In the genomic region with DNA sequence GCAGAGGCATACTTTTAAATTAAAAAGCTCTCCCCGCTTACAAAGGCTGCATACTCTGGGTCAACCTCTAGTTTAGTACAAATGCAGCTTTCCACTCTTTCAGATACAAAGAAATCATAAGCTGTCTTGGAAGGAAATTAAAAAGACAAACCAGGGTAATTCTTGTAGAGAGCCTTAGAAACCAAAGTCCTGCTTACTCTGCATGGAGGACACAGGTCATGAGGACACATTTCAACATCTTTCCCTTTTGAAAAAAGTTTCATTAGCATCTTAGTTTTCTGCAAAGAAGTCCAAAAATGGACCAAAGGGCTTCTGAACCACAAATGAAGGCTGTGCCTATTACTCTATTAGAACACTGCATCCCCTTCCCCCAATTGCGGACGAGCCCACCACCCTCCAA, we compare ENCODE assay signal across 30 cellular contexts. TPM values are rescaled to one million over a fixed set of nuclear protein-coding genes. Genes with fewer than 3 reads are reported as not detected.
"Had no signal": no experiment of that assay in that cellular context is flagged by ENCODE, and none has a peak within 500 bp of the region (broad histone marks: within the 10 kb centered on the region; RNA-seq: fewer than 3 reads in every experiment).

No MANE protein-coding gene starts in this region.

- H3K4me1 Mint-ChIP-seq: activated B cell treated with CpG ODN at 0.5 μM for 24 hours; activated naive CD4-positive, alpha-beta T cell treated with anti-CD3 and anti-CD28 coated beads, Interleukin-2, amount 10 ng/mL, durations not matched to agents 7 days and 5 days; activated naive CD8-positive, alpha-beta T cell treated with anti-CD3 and anti-CD28 coated beads, Interleukin-2, amount 10 ng/mL, durations not matched to agents 7 days and 5 days; central memory CD8-positive, alpha-beta T cell; T-helper 17 cell had no signal

- H3K27me3 Mint-ChIP-seq: activated B cell treated with CpG ODN at 0.5 μM for 24 hours; activated CD8-positive, alpha-beta T cell treated with anti-CD3 and anti-CD28 coated beads for 36 hours; activated naive CD4-positive, alpha-beta T cell treated with anti-CD3 and anti-CD28 coated beads, Interleukin-2, amount 10 ng/mL, durations not matched to agents 7 days and 5 days; activated naive CD8-positive, alpha-beta T cell treated with anti-CD3 and anti-CD28 coated beads, Interleukin-2, amount 10 ng/mL, durations not matched to agents 7 days and 5 days; central memory CD8-positive, alpha-beta T cell; effector memory CD8-positive, alpha-beta T cell; T-helper 17 cell had no signal

- H3K36me3 Mint-ChIP-seq: activated naive CD4-positive, alpha-beta T cell treated with anti-CD3 and anti-CD28 coated beads, Interleukin-2, amount 10 ng/mL, durations not matched to agents 7 days and 5 days; activated naive CD4-positive, alpha-beta T cell treated with anti-CD3 and anti-CD28 coated beads, Interleukin-2, amount 50 U/mL, for 72 hours; activated naive CD8-positive, alpha-beta T cell treated with anti-CD3 and anti-CD28 coated beads, Interleukin-2, amount 10 ng/mL, durations not matched to agents 7 days and 5 days had no signal

- H3K4me3 Mint-ChIP-seq: activated B cell treated with CpG ODN at 0.5 μM for 24 hours; activated CD8-positive, alpha-beta T cell treated with anti-CD3 and anti-CD28 coated beads for 36 hours; activated naive CD4-positive, alpha-beta T cell treated with anti-CD3 and anti-CD28 coated beads, Interleukin-2, amount 10 ng/mL, durations not matched to agents 7 days and 5 days; activated naive CD8-positive, alpha-beta T cell treated with anti-CD3 and anti-CD28 coated beads, Interleukin-2, amount 10 ng/mL, durations not matched to agents 7 days and 5 days; activated T-cell treated with anti-CD3 and anti-CD28 coated beads, Interleukin-2, amount 50 U/mL, for 4 hours; central memory CD8-positive, alpha-beta T cell; effector memory CD8-positive, alpha-beta T cell; T-helper 17 cell; T-helper 2 cell treated with Interferon-gamma antibody and Interleukin-4, amounts not matched to agents 5 μg/mL and 100 μg/mL, for 36 hours had no signal

- H3K27ac ChIP-seq: brain microvascular endothelial cell, epithelial cell of prostate, esophagus squamous epithelium, gastroesophageal sphincter, WERI-Rb-1 had no signal

- ATAC-seq: activated CD4-positive, CD25-positive, alpha-beta regulatory T cell treated with anti-CD3 and anti-CD28 coated beads, Interleukin-2, amount 50 U/mL, for 24 hours; activated CD8-positive, alpha-beta T cell treated with anti-CD3 and anti-CD28 coated beads for 36 hours; activated naive CD4-positive, alpha-beta T cell treated with anti-CD3 and anti-CD28 coated beads, Interleukin-2, amount 50 U/mL, for 72 hours; activated T-cell treated with anti-CD3 and anti-CD28 coated beads, Interleukin-2, amount 50 U/mL, for 4 hours; effector memory CD8-positive, alpha-beta T cell; gastroesophageal sphincter; T-helper 17 cell had no signal

- H3K36me3 ChIP-seq: brain microvascular endothelial cell, esophagus squamous epithelium, gastroesophageal sphincter, WERI-Rb-1 had no signal

- H3K9me3 ChIP-seq: esophagus squamous epithelium, gastroesophageal sphincter had no signal

- DNase-seq: activated B cell treated with CpG ODN at 0.5 μM for 24 hours; activated CD4-positive, alpha-beta T cell treated with anti-CD3 and anti-CD28 coated beads for 48 hours; activated CD4-positive, alpha-beta T cell treated with anti-CD3 and anti-CD28 coated beads, Interleukin-2, amount 50 U/mL, for 1 hour; activated CD4-positive, alpha-beta T cell treated with anti-CD3 and anti-CD28 coated beads, Interleukin-2, amount 50 U/mL, for 48 hours; activated CD8-positive, alpha-beta memory T cell treated with anti-CD3 and anti-CD28 coated beads for 24 hours; activated CD8-positive, alpha-beta T cell treated with anti-CD3 and anti-CD28 coated beads for 36 hours; activated effector memory CD4-positive, alpha-beta T cell treated with anti-CD3 and anti-CD28 coated beads, Interleukin-2, amount 50 U/mL, for 16 hours; activated naive CD4-positive, alpha-beta T cell treated with anti-CD3 and anti-CD28 coated beads, Interleukin-2, amount 10 ng/mL, durations not matched to agents 7 days and 5 days; activated naive CD8-positive, alpha-beta T cell treated with anti-CD3 and anti-CD28 coated beads, Interleukin-2, amount 10 ng/mL, durations not matched to agents 7 days and 5 days; activated T-cell treated with anti-CD3 and anti-CD28 coated beads, Interleukin-2, amount 50 U/mL, for 4 hours; amniotic stem cell; anterior cingulate cortex; brain microvascular endothelial cell; cortex of kidney; dermis blood vessel endothelial cell; effector CD4-positive, alpha-beta T cell; effector memory CD8-positive, alpha-beta T cell; esophagus squamous epithelium; foreskin melanocyte; T-helper 1 cell; T-helper 17 cell; T1000; WERI-Rb-1 had no signal

- H3K9me3 Mint-ChIP-seq: activated B cell treated with CpG ODN at 0.5 μM for 24 hours; activated CD8-positive, alpha-beta T cell treated with anti-CD3 and anti-CD28 coated beads for 36 hours; activated naive CD4-positive, alpha-beta T cell treated with anti-CD3 and anti-CD28 coated beads, Interleukin-2, amount 50 U/mL, for 72 hours; activated naive CD8-positive, alpha-beta T cell treated with anti-CD3 and anti-CD28 coated beads, Interleukin-2, amount 10 ng/mL, durations not matched to agents 7 days and 5 days; activated T-cell treated with anti-CD3 and anti-CD28 coated beads, Interleukin-2, amount 50 U/mL, for 4 hours; activated T-helper 2 cell treated with anti-CD3 and anti-CD28 coated beads, Interferon-gamma antibody, Interleukin-2, Interleukin-4, amounts not matched to agents 10 μg/mL and 5 μg/mL and 100 μg/mL, durations not matched to agents 14 hours and 24 hours and 36 hours; T-helper 2 cell treated with Interferon-gamma antibody and Interleukin-4, amounts not matched to agents 5 μg/mL and 100 μg/mL, for 36 hours had no signal

- H3K27me3 ChIP-seq: brain microvascular endothelial cell, esophagus squamous epithelium, gastroesophageal sphincter had no signal

- H3K4me3 ChIP-seq: esophagus squamous epithelium, gastroesophageal sphincter had no signal

- H3K4me1 ChIP-seq: esophagus squamous epithelium, gastroesophageal sphincter had no signal

- H3K27ac Mint-ChIP-seq: activated B cell treated with CpG ODN at 0.5 μM for 24 hours; activated CD8-positive, alpha-beta T cell treated with anti-CD3 and anti-CD28 coated beads for 36 hours; activated naive CD4-positive, alpha-beta T cell treated with anti-CD3 and anti-CD28 coated beads, Interleukin-2, amount 10 ng/mL, durations not matched to agents 7 days and 5 days; activated naive CD4-positive, alpha-beta T cell treated with anti-CD3 and anti-CD28 coated beads, Interleukin-2, amount 50 U/mL, for 72 hours; activated naive CD8-positive, alpha-beta T cell treated with anti-CD3 and anti-CD28 coated beads, Interleukin-2, amount 10 ng/mL, durations not matched to agents 7 days and 5 days; activated T-helper 2 cell treated with anti-CD3 and anti-CD28 coated beads, Interferon-gamma antibody, Interleukin-2, Interleukin-4, amounts not matched to agents 10 μg/mL and 5 μg/mL and 100 μg/mL, durations not matched to agents 14 hours and 24 hours and 36 hours; effector memory CD8-positive, alpha-beta T cell; T-helper 17 cell; T-helper 2 cell treated with Interferon-gamma antibody and Interleukin-4, amounts not matched to agents 5 μg/mL and 100 μg/mL, for 36 hours had no signal

RNA-seq across cellular contexts. Expression of a gene that starts 50.5 kb away (rescaled TPM):
- total RNA-seq: activated B cell treated with CpG ODN at 0.5 μM for 24 hours; activated CD8-positive, alpha-beta T cell treated with anti-CD3 and anti-CD28 coated beads for 36 hours; activated naive CD4-positive, alpha-beta T cell treated with anti-CD3 and anti-CD28 coated beads, Interleukin-2, amount 50 U/mL, for 72 hours; activated naive CD8-positive, alpha-beta T cell treated with anti-CD3 and anti-CD28 coated beads, Interleukin-2, amount 10 ng/mL, durations not matched to agents 7 days and 5 days; T-helper 17 cell had no signal
